12 cellular contexts compared by ENCODE assay signal in the genomic region with DNA sequence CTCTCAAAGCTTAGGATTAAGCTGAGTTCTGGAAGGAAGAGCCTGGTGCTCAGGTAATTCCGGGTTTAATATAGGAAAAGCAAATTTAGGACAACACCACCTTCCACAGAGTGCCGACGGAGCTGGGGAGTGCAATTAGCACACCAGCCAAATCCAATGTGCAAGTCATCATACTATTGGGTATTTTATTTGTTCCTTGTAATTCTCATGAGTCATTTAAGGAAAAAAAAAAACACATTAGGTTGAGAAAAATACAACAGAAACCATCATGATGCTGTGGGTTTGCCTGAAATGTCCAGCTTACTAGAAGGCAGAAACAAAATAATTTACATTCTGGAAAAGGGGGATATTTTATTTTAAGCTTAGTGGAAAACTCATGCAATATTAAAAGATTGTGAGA.
"Had no signal": no experiment of that assay in that cellular context is flagged by ENCODE, and none has a peak within 500 bp of the region (broad histone marks: within the 10 kb centered on the region; RNA-seq: fewer than 3 reads in every experiment).

No MANE protein-coding gene starts in this region.

- H3K4me1 ChIP-seq: lower lobe of right lung, psoas muscle, right lobe of liver, suprapubic skin had no signal

- DNase-seq: activated naive CD4-positive, alpha-beta T cell treated with anti-CD3 and anti-CD28 coated beads, Interleukin-2, amount 50 U/mL, for 16 hours; activated T-cell treated with anti-CD3 and anti-CD28 coated beads, Interleukin-2, amount 50 U/mL, for 1 hour; left cardiac atrium; lower lobe of right lung; naive thymus-derived CD4-positive, alpha-beta T cell; psoas muscle; right lobe of liver; stimulated activated CD4-positive, alpha-beta T cell treated with anti-CD3 and anti-CD28 coated beads, Interleukin-2, amount 100 ng/mL, for 48 hours; stimulated activated CD8-positive, alpha-beta memory T cell treated with anti-CD3 and anti-CD28 coated beads, Interleukin-4, amount 100 ng/mL, for 48 hours; stimulated activated naive CD8-positive, alpha-beta T cell treated with anti-CD3 and anti-CD28 coated beads, Interleukin-15, Interleukin-2, amounts not matched to agents 100 U/mL and 50 U/mL, for 24 hours; SW 1271 had no signal

- H3K9me3 ChIP-seq: lower lobe of right lung, psoas muscle, right lobe of liver, suprapubic skin had no signal

- H3K4me1 Mint-ChIP-seq: naive thymus-derived CD4-positive, alpha-beta T cell had no signal

- H3K4me3 ChIP-seq: lower lobe of right lung, psoas muscle, right lobe of liver, suprapubic skin had no signal

- H3K36me3 Mint-ChIP-seq: naive thymus-derived CD4-positive, alpha-beta T cell had no signal

- H3K27ac ChIP-seq: lower lobe of right lung, psoas muscle, right lobe of liver, suprapubic skin had no signal

- H3K27me3 ChIP-seq: right lobe of liver, suprapubic skin had no signal

- H3K27ac Mint-ChIP-seq: naive thymus-derived CD4-positive, alpha-beta T cell had no signal

- H3K4me3 Mint-ChIP-seq: naive thymus-derived CD4-positive, alpha-beta T cell had no signal

- H3K36me3 ChIP-seq: lower lobe of right lung, right lobe of liver, suprapubic skin had no signal
